Comparison of ENCODE assay signal across 32 cellular contexts in the genomic region with DNA sequence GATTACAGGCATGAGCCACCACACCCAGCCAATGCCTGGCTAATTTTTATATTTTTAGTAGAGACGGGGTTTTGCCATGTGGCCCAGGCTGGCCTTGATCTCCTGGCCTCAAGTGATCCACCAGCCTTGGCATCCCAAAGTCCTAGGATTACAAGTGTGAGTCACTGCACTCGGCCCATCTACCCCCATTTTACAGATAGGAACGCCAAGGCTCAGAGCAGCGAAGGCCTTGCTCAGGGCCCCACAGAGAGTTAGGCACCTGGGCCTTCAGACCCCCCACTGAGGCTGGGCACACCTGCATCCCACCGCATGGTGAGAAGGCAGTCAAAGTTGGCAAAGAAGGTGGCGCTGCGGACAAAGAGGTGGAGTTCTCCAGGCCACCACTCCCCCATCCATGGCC.
"Had no signal": no experiment of that assay in that cellular context is flagged by ENCODE, and none has a peak within 500 bp of the region (broad histone marks: within the 10 kb centered on the region; RNA-seq: fewer than 3 reads in every experiment).

No MANE protein-coding gene starts in this region.

- H3K27me3 ChIP-seq: adrenal gland, brain microvascular endothelial cell, breast epithelium had no signal

- FAIRE-seq: astrocyte, TTC549 had no signal

- DNase-seq: activated B cell treated with CpG ODN at 0.5 μM for 24 hours; activated CD4-positive, alpha-beta memory T cell treated with anti-CD3 and anti-CD28 coated beads for 36 hours; activated CD4-positive, alpha-beta T cell treated with anti-CD3 and anti-CD28 coated beads for 4 hours; activated CD4-positive, alpha-beta T cell treated with anti-CD3 and anti-CD28 coated beads, Interleukin-2, amount 10 ng/mL, durations not matched to agents 24 days and 14 days; activated CD4-positive, alpha-beta T cell treated with anti-CD3 and anti-CD28 coated beads, Interleukin-2, amount 50 U/mL, for 1 hour; activated CD4-positive, alpha-beta T cell treated with anti-CD3 and anti-CD28 coated beads, Interleukin-2, amount 50 U/mL, for 4 hours; activated CD4-positive, CD25-positive, alpha-beta regulatory T cell treated with anti-CD3 and anti-CD28 coated beads, Interleukin-2, amount 50 U/mL, for 72 hours; activated CD8-positive, alpha-beta memory T cell treated with anti-CD3 and anti-CD28 coated beads, Interleukin-2, amount 50 U/mL, for 4 hours; activated CD8-positive, alpha-beta T cell treated with anti-CD3 and anti-CD28 coated beads for 36 hours; activated effector memory CD4-positive, alpha-beta T cell treated with anti-CD3 and anti-CD28 coated beads, Interleukin-2, amount 50 U/mL, for 16 hours; activated gamma-delta T cell treated with Interleukin-2 at 50 U/mL for 16 hours; activated naive CD4-positive, alpha-beta T cell; activated naive CD4-positive, alpha-beta T cell treated with anti-CD3 and anti-CD28 coated beads for 36 hours; activated naive CD4-positive, alpha-beta T cell treated with anti-CD3 and anti-CD28 coated beads, Interleukin-2, amount 50 U/mL, for 16 hours; activated naive CD8-positive, alpha-beta T cell treated with anti-CD3 and anti-CD28 coated beads for 36 hours; activated T-cell treated with anti-CD3 and anti-CD28 coated beads for 4 hours; activated T-cell treated with anti-CD3 and anti-CD28 coated beads, Interleukin-2, amount 50 U/mL, for 1 hour; activated T-cell treated with anti-CD3 and anti-CD28 coated beads, Interleukin-2, amount 50 U/mL, for 4 hours; activated T-cell treated with anti-CD3 and anti-CD28 coated beads, Interleukin-2, amount 50 U/mL, for 72 hours; adrenal gland; amniotic stem cell; body of pancreas; brain microvascular endothelial cell; central memory CD4-positive, alpha-beta T cell; T-helper 2 cell; T-helper 9 cell had no signal

- H3K27ac ChIP-seq: adrenal gland, body of pancreas, brain microvascular endothelial cell, breast epithelium, VCaP had no signal

- ATAC-seq: activated CD8-positive, alpha-beta T cell treated with anti-CD3 and anti-CD28 coated beads for 36 hours; activated naive CD4-positive, alpha-beta T cell treated with anti-CD3 and anti-CD28 coated beads, Interleukin-2, amount 50 U/mL, for 72 hours; activated T-cell treated with anti-CD3 and anti-CD28 coated beads, Interleukin-2, amount 50 U/mL, for 4 hours; activated T-cell treated with anti-CD3 and anti-CD28 coated beads, Interleukin-2, amount 50 U/mL, for 72 hours; activated T-helper 17 cell treated with anti-CD3 and anti-CD28 coated beads, Interleukin-2, amount 50 U/mL, for 72 hours; body of pancreas had no signal

- H3K36me3 ChIP-seq: adrenal gland, brain microvascular endothelial cell, breast epithelium had no signal

- H3K9me3 ChIP-seq: adrenal gland, body of pancreas, breast epithelium had no signal

- H3K4me3 ChIP-seq: adrenal gland, body of pancreas, breast epithelium had no signal

- H3K4me1 ChIP-seq: breast epithelium had no signal
